In the genomic region with DNA sequence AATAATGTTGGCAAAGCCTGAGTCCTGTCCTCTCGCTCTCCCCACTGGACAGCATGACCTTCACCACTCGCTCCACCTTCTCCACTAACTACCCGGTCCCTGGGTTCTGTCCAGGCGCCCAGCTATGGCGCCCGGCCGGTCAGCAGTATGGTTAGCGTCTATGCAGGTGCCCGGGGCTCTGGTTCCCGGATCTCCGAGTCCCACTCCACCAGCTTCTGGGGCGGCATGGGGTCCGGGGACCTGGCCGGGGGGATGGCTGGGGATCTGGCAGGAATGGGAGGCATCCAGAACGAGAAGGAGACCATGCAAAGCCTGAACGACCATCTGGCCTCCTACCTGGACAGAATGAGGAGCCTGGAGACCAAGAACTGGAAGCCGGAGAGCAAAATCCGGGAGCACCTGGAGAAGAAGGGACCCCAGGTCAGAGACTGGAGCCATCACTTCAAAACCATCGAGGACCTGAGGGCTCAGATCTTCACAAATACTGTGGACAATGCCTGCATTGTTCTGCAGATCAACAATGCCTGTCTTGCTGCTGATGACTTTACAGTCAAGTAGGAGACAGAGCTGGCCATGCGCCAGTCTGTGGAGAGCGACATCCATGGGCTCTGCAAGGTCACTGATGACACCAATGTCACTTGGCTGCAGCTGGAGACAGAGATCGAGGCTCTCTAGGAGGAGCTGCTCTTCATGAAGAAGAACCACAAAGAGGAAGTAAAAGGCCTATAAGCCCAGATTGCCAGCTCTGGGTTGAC, we compare ENCODE assay signal across 1 cellular context.
TF ChIP-seq lines count a peak whose summit lies in the region.

No MANE protein-coding gene starts in this region.

TF ChIP-seq in HepG2, 621 proteins besides CTCF, POLR2A, EP300 and RAD21 (continued from another document):
- TF ChIP-seq TCF7 (IDR thresholded peaks at IDR 0.05; ENCODE audit: low read depth) (0 out of 2 replicates have a peak, but pooled peaks have one; percentile 1), NR3C1 (CRISPR knock-in tag; IDR thresholded peaks at IDR 0.05) (no peak), REL (CRISPR knock-in tag; conservative IDR thresholded peaks at IDR 0.05) (0 out of 2 replicates have a peak, but pooled peaks have one; percentile 24), MEIS1 (CRISPR knock-in tag; IDR thresholded peaks at IDR 0.05; ENCODE audit: borderline replicate concordance) (0 out of 2 replicates have a peak, but pooled peaks have one; percentile 14), ZBTB38 (CRISPR knock-in tag; IDR thresholded peaks at IDR 0.05) (peak; percentile 48; the same call in 1 of the 2 replicates), ZNF660 (CRISPR knock-in tag; IDR thresholded peaks at IDR 0.05; ENCODE audit: borderline replicate concordance, low read depth) (no peak), FOSL2 (CRISPR knock-in tag; IDR thresholded peaks at IDR 0.05) (0 out of 2 replicates have a peak, but pooled peaks have one; percentile 8), NKX3-1 (CRISPR knock-in tag; IDR thresholded peaks at IDR 0.05) (no peak), ZMAT3 (CRISPR knock-in tag; conservative IDR thresholded peaks at IDR 0.05) (no peak), ESRRA (CRISPR knock-in tag; IDR thresholded peaks at IDR 0.05; ENCODE audit: low read depth) (peak; percentile 54; the same call in 1 of the 2 replicates)
- TF ChIP-seq, protein P1, sequence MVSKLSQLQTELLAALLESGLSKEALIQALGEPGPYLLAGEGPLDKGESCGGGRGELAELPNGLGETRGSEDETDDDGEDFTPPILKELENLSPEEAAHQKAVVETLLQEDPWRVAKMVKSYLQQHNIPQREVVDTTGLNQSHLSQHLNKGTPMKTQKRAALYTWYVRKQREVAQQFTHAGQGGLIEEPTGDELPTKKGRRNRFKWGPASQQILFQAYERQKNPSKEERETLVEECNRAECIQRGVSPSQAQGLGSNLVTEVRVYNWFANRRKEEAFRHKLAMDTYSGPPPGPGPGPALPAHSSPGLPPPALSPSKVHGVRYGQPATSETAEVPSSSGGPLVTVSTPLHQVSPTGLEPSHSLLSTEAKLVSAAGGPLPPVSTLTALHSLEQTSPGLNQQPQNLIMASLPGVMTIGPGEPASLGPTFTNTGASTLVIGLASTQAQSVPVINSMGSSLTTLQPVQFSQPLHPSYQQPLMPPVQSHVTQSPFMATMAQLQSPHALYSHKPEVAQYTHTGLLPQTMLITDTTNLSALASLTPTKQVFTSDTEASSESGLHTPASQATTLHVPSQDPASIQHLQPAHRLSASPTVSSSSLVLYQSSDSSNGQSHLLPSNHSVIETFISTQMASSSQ (IDR thresholded peaks at IDR 0.05; ENCODE audit: low read depth) = no peak
- TF ChIP-seq, protein P1 (CRISPR knock-in tag; IDR thresholded peaks at IDR 0.05; ENCODE audit: borderline replicate concordance) = peak; percentile 42; the same call in 1 of the 2 replicates
